In genomic region chr1:175036476-175036875, GRCh38 we compare ENCODE assay signal across 1 cellular context.
TF ChIP-seq lines count a peak whose summit lies in the region.

No MANE protein-coding gene starts in this region.

TF ChIP-seq in GM23338, 12 proteins besides CTCF, POLR2A, EP300 and RAD21 (continued from another document):
- peak; percentile 21; the same call in 1 of the 2 replicates for TF ChIP-seq ZNF462 (CRISPR knock-in tag; IDR thresholded peaks at IDR 0.05)
TF ChIP-seq in GM23338: peak in this region for 1.
